ENCODE assay signal across 9 cellular contexts in the genomic region with DNA sequence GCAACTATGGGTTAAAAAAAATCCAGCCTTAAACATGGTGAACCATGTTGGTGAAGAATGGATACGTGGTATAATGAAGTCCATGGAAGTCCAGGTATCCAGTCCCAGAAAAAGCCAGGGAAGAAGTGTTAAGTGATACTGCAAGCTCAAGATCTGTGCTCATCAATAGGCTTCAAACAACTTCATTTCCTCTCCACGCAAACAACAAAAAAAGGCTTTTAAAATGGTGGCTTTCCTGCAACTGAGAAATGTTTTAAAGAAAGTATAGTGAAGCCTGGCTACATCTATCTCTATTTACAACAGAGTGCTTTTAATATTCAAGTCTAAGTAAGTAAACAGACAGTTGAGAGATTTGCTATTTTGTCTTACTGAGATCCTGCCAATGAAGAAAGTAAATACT. TPM values are rescaled to one million over a fixed set of nuclear protein-coding genes. Genes with fewer than 3 reads are reported as not detected.
DNase-seq lines count a peak whose midpoint lies in the region; ATAC-seq and TF ChIP-seq lines count a peak whose summit lies in the region.
"Had no signal": no experiment of that assay in that cellular context is flagged by ENCODE, and none has a peak within 500 bp of the region (broad histone marks: within the 10 kb centered on the region; RNA-seq: fewer than 3 reads in every experiment).

No MANE protein-coding gene starts in this region.

- H4K20me1 ChIP-seq in DOHH2 (ENCODE audit: control insufficient read depth, insufficient read depth, low read depth, low read length), result peaks cover 9% of the 10 kb centered on the region

- H3K36me3 ChIP-seq in DOHH2 (ENCODE audit: control insufficient read depth, low read length), result peaks cover 29% of the 10 kb centered on the region
- H3K36me3 ChIP-seq in ovary, result no peaks in the 10 kb centered on the region

- DNase-seq in OCI-M1 (lab: John Stamatoyannopoulos, UW) (peak; percentile 54), epithelial cell of prostate (ENCODE audit: low read depth, low spot score) (no peak), ovary (no peak), NCI-H2081 treated with DMSO at 0.1 percent for 48 hours (lab: John Stamatoyannopoulos, UW) (no peak), OCI-M2 (lab: John Stamatoyannopoulos, UW; ENCODE audit: unreplicated experiment) (no peak), NCI-H1436 (lab: John Stamatoyannopoulos, UW) (no peak)
- DNase-seq: activated CD8-positive, alpha-beta memory T cell treated with anti-CD3 and anti-CD28 coated beads, Interleukin-2, amount 50 U/mL, for 4 hours had no signal

- H3K4me3 ChIP-seq in DOHH2 (ENCODE audit: low read length) (peak overlapping the region; percentile 94), ovary (peak overlapping the region; percentile 80)

- H3K9me3 ChIP-seq in DOHH2 (ENCODE audit: control insufficient read depth, insufficient read depth, low read length), result no peaks in the 10 kb centered on the region
- no peaks in the 10 kb centered on the region for H3K9me3 ChIP-seq in ovary

- no peak for ATAC-seq in GM18858 (IDR thresholded peaks at IDR 0.05; ENCODE audit: unreplicated experiment)

- no peak for TF ChIP-seq CTCF in DOHH2 (IDR thresholded peaks at IDR 0.05; ENCODE audit: low read depth, low read length, poor library complexity, severe bottlenecking)
- no peak for TF ChIP-seq CTCF in ovary (IDR thresholded peaks at IDR 0.05)

- peak overlapping the region; percentile 94 for H3K4me2 ChIP-seq in DOHH2 (ENCODE audit: low read length)

- TF ChIP-seq EP300 in ovary (IDR thresholded peaks at IDR 0.05), result no peak

- H3K27ac ChIP-seq in DOHH2 (ENCODE audit: low read depth, low read length), result peak overlapping the region; percentile 80
- peak overlapping the region; percentile 81 for H3K27ac ChIP-seq in epithelial cell of prostate
- H3K27ac ChIP-seq in ovary, result no peak overlapping the region

- H3K9me2 ChIP-seq in DOHH2 (replicated peaks; ENCODE audit: control insufficient read depth, low read length), result no peaks in the 10 kb centered on the region

- H3K4me1 ChIP-seq in DOHH2 (ENCODE audit: control insufficient read depth, low read length), result peaks cover 55% of the 10 kb centered on the region
- peaks cover 7% of the 10 kb centered on the region for H3K4me1 ChIP-seq in ovary (ENCODE audit: insufficient read depth)

- intact Hi-C loops in ovary (cut with DNase I), result no loop called here

- H3F3A ChIP-seq in DOHH2 (ENCODE audit: control insufficient read depth, insufficient read depth), result peaks cover 8% of the 10 kb centered on the region

- H3K79me2 ChIP-seq in DOHH2 (ENCODE audit: control insufficient read depth, low read length), result peaks cover 74% of the 10 kb centered on the region

- H3K27me3 ChIP-seq in DOHH2 (ENCODE audit: control insufficient read depth, low read length), result no peaks in the 10 kb centered on the region
- H3K27me3 ChIP-seq in ovary, result no peaks in the 10 kb centered on the region

- WGBS in ovary, 3 donors, result 55 to 75% (median 68%) methylated on average over 2 of the region's 2 CpGs

- no peak for TF ChIP-seq POLR2A in ovary (IDR thresholded peaks at IDR 0.05)

RNA-seq across cellular contexts. Expression of a gene that starts 1.6 kb away (rescaled TPM):
- total RNA-seq in ovary, result 10 to 100 TPM; 19.0 to 36.2 (median 27.2) TPM
- 10 to 100 TPM; 18.3 to 36.7 TPM for polyA plus RNA-seq in ovary

Comparison
In these comparisons a context has a peak if more than half of its experiments do, and no peak if none do; other contexts are left out.
1. H3K27ac ChIP-seq: peak in DOHH2 (single experiment) and epithelial cell of prostate (single experiment); none in ovary (0 of 2).